ENCODE assay signal across 1 cellular context in the genomic region with DNA sequence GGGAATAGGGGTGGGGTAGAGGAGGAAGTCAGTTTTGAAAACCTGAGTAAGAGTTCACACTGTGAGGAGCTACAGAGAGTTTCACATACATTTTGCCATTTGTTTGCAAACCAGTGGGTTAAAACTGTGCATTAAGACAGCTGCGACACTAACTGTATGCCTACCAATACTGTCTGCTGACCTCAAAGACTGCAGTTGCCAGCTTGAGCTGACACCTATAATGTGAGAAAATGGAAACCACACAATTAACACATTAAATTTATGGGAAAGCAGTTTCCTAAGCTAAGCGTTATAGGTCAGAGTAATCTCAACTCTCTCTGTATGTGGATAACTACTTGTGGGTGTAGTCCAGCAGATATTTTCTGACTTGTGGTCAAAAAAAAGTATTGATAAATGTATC.
TF ChIP-seq lines count a peak whose summit lies in the region.

No MANE protein-coding gene starts in this region.

TF ChIP-seq in GM12878, 131 proteins besides CTCF, POLR2A, EP300 and RAD21 (continued from another document):
- TF ChIP-seq SMARCA5 (IDR thresholded peaks at IDR 0.05): no peak
- TF ChIP-seq MTA2 (IDR thresholded peaks at IDR 0.05; ENCODE audit: low read depth): peak; percentile 81
- TF ChIP-seq DPF2 (IDR thresholded peaks at IDR 0.05): peak; percentile 40; the same call in 1 of the 2 replicates
- no peak for TF ChIP-seq YY1 (IDR thresholded peaks at IDR 0.05; ENCODE audit: low read depth, low read length)
